Comparison of ENCODE assay signal across 29 cellular contexts in the genomic region with DNA sequence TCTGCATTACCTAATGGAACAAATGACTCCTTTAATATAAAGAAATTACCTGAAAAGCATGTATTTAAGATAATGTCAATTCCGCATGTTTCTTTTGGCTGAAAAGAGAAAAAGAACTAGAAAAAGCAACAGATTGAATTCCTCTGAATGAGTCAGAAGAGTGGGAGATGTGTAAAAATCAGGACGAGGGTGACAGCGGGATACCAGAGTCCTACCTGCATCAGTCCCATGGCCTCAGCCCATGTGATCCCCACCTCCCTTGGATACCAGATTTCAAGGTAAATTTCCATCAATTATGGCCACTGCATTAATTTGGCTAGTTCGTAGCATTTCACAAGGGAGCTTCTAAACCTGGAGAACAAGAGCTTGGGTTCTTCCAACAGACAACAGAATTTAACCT. TPM values are rescaled to one million over a fixed set of nuclear protein-coding genes. Genes with fewer than 3 reads are reported as not detected.
"Had no signal": no experiment of that assay in that cellular context is flagged by ENCODE, and none has a peak within 500 bp of the region (broad histone marks: within the 10 kb centered on the region; RNA-seq: fewer than 3 reads in every experiment).

No MANE protein-coding gene starts in this region.

- H3K27ac ChIP-seq: ascending aorta, breast epithelium, cardiac muscle cell, coronary artery, epithelial cell of prostate, esophagus squamous epithelium, gastroesophageal sphincter had no signal

- H3K4me1 ChIP-seq: ascending aorta, breast epithelium, esophagus squamous epithelium, gastroesophageal sphincter had no signal

- H3K27me3 ChIP-seq: ascending aorta, breast epithelium, cardiac muscle cell, esophagus squamous epithelium, gastroesophageal sphincter had no signal

- H3K36me3 ChIP-seq: ascending aorta, breast epithelium, cardiac muscle cell, esophagus squamous epithelium, gastroesophageal sphincter had no signal

- H3K4me1 Mint-ChIP-seq: activated CD4-positive, alpha-beta memory T cell treated with anti-CD3 and anti-CD28 coated beads, Interleukin-2, amount 10 ng/mL, durations not matched to agents 7 days and 5 days; activated CD4-positive, alpha-beta T cell treated with anti-CD3 and anti-CD28 coated beads for 36 hours; activated CD4-positive, alpha-beta T cell treated with anti-CD3 and anti-CD28 coated beads, Interleukin-2, amount 10 ng/mL, durations not matched to agents 24 days and 14 days; activated naive CD4-positive, alpha-beta T cell treated with anti-CD3 and anti-CD28 coated beads, Interleukin-2, amount 10 ng/mL, durations not matched to agents 7 days and 5 days; activated naive CD8-positive, alpha-beta T cell treated with anti-CD3 and anti-CD28 coated beads, Interleukin-2, amount 10 ng/mL, durations not matched to agents 7 days and 5 days had no signal

- H3K9me3 Mint-ChIP-seq: activated CD4-positive, alpha-beta memory T cell treated with anti-CD3 and anti-CD28 coated beads, Interleukin-2, amount 10 ng/mL, durations not matched to agents 7 days and 5 days; activated CD4-positive, alpha-beta T cell treated with anti-CD3 and anti-CD28 coated beads, Interleukin-2, amount 10 ng/mL, durations not matched to agents 24 days and 14 days; activated naive CD4-positive, alpha-beta T cell treated with anti-CD3 and anti-CD28 coated beads, Interleukin-2, amount 10 ng/mL, durations not matched to agents 7 days and 5 days; activated naive CD4-positive, alpha-beta T cell treated with anti-CD3 and anti-CD28 coated beads, Interleukin-2, amount 50 U/mL, for 72 hours; activated naive CD8-positive, alpha-beta T cell treated with anti-CD3 and anti-CD28 coated beads, Interleukin-2, amount 10 ng/mL, durations not matched to agents 7 days and 5 days; activated T-cell treated with anti-CD3 and anti-CD28 coated beads, Interleukin-2, amount 50 U/mL, for 24 hours; activated T-cell treated with anti-CD3 and anti-CD28 coated beads, Interleukin-2, amount 50 U/mL, for 72 hours; effector memory CD8-positive, alpha-beta T cell had no signal

- H3K9me3 ChIP-seq: ascending aorta, breast epithelium, gastroesophageal sphincter had no signal

- H3K4me3 ChIP-seq: ascending aorta, breast epithelium, cardiac muscle cell, coronary artery, esophagus squamous epithelium, gastroesophageal sphincter had no signal

- H3K27ac Mint-ChIP-seq: activated CD4-positive, alpha-beta memory T cell treated with anti-CD3 and anti-CD28 coated beads, Interleukin-2, amount 10 ng/mL, durations not matched to agents 7 days and 5 days; activated CD4-positive, alpha-beta T cell treated with anti-CD3 and anti-CD28 coated beads for 36 hours; activated CD4-positive, alpha-beta T cell treated with anti-CD3 and anti-CD28 coated beads, Interleukin-2, amount 10 ng/mL, durations not matched to agents 24 days and 14 days; activated naive CD4-positive, alpha-beta T cell treated with anti-CD3 and anti-CD28 coated beads, Interleukin-2, amount 10 ng/mL, durations not matched to agents 7 days and 5 days; activated naive CD4-positive, alpha-beta T cell treated with anti-CD3 and anti-CD28 coated beads, Interleukin-2, amount 50 U/mL, for 72 hours; activated naive CD8-positive, alpha-beta T cell treated with anti-CD3 and anti-CD28 coated beads, Interleukin-2, amount 10 ng/mL, durations not matched to agents 7 days and 5 days; activated T-cell treated with anti-CD3 and anti-CD28 coated beads, Interleukin-2, amount 50 U/mL, for 24 hours; activated T-cell treated with anti-CD3 and anti-CD28 coated beads, Interleukin-2, amount 50 U/mL, for 72 hours; brain; dendritic cell treated with granulocyte-macrophage colony-stimulating factor and Interleukin-4, amounts not matched to agents 40 ng/mL and 50 ng/mL, for 4 days; effector memory CD8-positive, alpha-beta T cell had no signal

- DNase-seq: activated CD4-positive, alpha-beta memory T cell treated with anti-CD3 and anti-CD28 coated beads, Interleukin-2, amount 10 ng/mL, durations not matched to agents 7 days and 5 days; activated CD4-positive, alpha-beta T cell treated with anti-CD3 and anti-CD28 coated beads for 36 hours; activated CD4-positive, alpha-beta T cell treated with anti-CD3 and anti-CD28 coated beads, Interleukin-2, amount 10 ng/mL, durations not matched to agents 24 days and 14 days; activated CD4-positive, alpha-beta T cell treated with anti-CD3 and anti-CD28 coated beads, Interleukin-2, amount 50 U/mL, for 4 hours; activated CD4-positive, CD25-positive, alpha-beta regulatory T cell; activated CD4-positive, CD25-positive, alpha-beta regulatory T cell treated with anti-CD3 and anti-CD28 coated beads, Interleukin-2, amount 50 U/mL, for 72 hours; activated CD8-positive, alpha-beta memory T cell treated with anti-CD3 and anti-CD28 coated beads, Interleukin-2, amount 50 U/mL, for 48 hours; activated gamma-delta T cell; activated naive CD4-positive, alpha-beta T cell; activated naive CD4-positive, alpha-beta T cell treated with anti-CD3 and anti-CD28 coated beads, Interleukin-2, amount 10 ng/mL, durations not matched to agents 7 days and 5 days; activated naive CD8-positive, alpha-beta T cell treated with anti-CD3 and anti-CD28 coated beads, Interleukin-2, amount 10 ng/mL, durations not matched to agents 7 days and 5 days; activated T-cell treated with anti-CD3 and anti-CD28 coated beads for 4 hours; activated T-cell treated with anti-CD3 and anti-CD28 coated beads, Interleukin-2, amount 50 U/mL, for 24 hours; activated T-cell treated with anti-CD3 and anti-CD28 coated beads, Interleukin-2, amount 50 U/mL, for 72 hours; central memory CD4-positive, alpha-beta T cell; effector CD4-positive, alpha-beta T cell; effector memory CD8-positive, alpha-beta T cell; esophagus squamous epithelium; foreskin melanocyte; T-helper 2 cell had no signal

- H3K4me3 Mint-ChIP-seq: activated CD4-positive, alpha-beta memory T cell treated with anti-CD3 and anti-CD28 coated beads, Interleukin-2, amount 10 ng/mL, durations not matched to agents 7 days and 5 days; activated CD4-positive, alpha-beta T cell treated with anti-CD3 and anti-CD28 coated beads for 36 hours; activated CD4-positive, alpha-beta T cell treated with anti-CD3 and anti-CD28 coated beads, Interleukin-2, amount 10 ng/mL, durations not matched to agents 24 days and 14 days; activated naive CD4-positive, alpha-beta T cell treated with anti-CD3 and anti-CD28 coated beads, Interleukin-2, amount 10 ng/mL, durations not matched to agents 7 days and 5 days; activated naive CD8-positive, alpha-beta T cell treated with anti-CD3 and anti-CD28 coated beads, Interleukin-2, amount 10 ng/mL, durations not matched to agents 7 days and 5 days; activated T-cell treated with anti-CD3 and anti-CD28 coated beads, Interleukin-2, amount 50 U/mL, for 24 hours; activated T-cell treated with anti-CD3 and anti-CD28 coated beads, Interleukin-2, amount 50 U/mL, for 72 hours; brain; dendritic cell treated with granulocyte-macrophage colony-stimulating factor and Interleukin-4, amounts not matched to agents 40 ng/mL and 50 ng/mL, for 4 days; effector memory CD8-positive, alpha-beta T cell had no signal

- H3K36me3 Mint-ChIP-seq: activated naive CD4-positive, alpha-beta T cell treated with anti-CD3 and anti-CD28 coated beads, Interleukin-2, amount 10 ng/mL, durations not matched to agents 7 days and 5 days; activated naive CD4-positive, alpha-beta T cell treated with anti-CD3 and anti-CD28 coated beads, Interleukin-2, amount 50 U/mL, for 72 hours; activated naive CD8-positive, alpha-beta T cell treated with anti-CD3 and anti-CD28 coated beads, Interleukin-2, amount 10 ng/mL, durations not matched to agents 7 days and 5 days had no signal

RNA-seq across cellular contexts. Expression of gene MOXD1, which starts 10.0 kb away (rescaled TPM):
- total RNA-seq: activated CD4-positive, alpha-beta memory T cell treated with anti-CD3 and anti-CD28 coated beads, Interleukin-2, amount 10 ng/mL, durations not matched to agents 7 days and 5 days; activated CD4-positive, alpha-beta T cell treated with anti-CD3 and anti-CD28 coated beads for 36 hours; activated CD4-positive, alpha-beta T cell treated with anti-CD3 and anti-CD28 coated beads, Interleukin-2, amount 10 ng/mL, durations not matched to agents 24 days and 14 days; activated naive CD8-positive, alpha-beta T cell treated with anti-CD3 and anti-CD28 coated beads, Interleukin-2, amount 10 ng/mL, durations not matched to agents 7 days and 5 days; activated T-cell treated with anti-CD3 and anti-CD28 coated beads, Interleukin-2, amount 50 U/mL, for 72 hours had no signal
